In genomic region chr9:96495341-96495740, GRCh38 we compare ENCODE assay signal across 18 cellular contexts. TPM values are rescaled to one million over a fixed set of nuclear protein-coding genes. Genes with fewer than 3 reads are reported as not detected.
DNase-seq lines count a peak whose midpoint lies in the region; ATAC-seq lines count a peak whose summit lies in the region.
"Had no signal": no experiment of that assay in that cellular context is flagged by ENCODE, and none has a peak within 500 bp of the region (broad histone marks: within the 10 kb centered on the region; RNA-seq: fewer than 3 reads in every experiment).

No MANE protein-coding gene starts in this region.

- H3K4me1 Mint-ChIP-seq in activated CD8-positive, alpha-beta memory T cell treated with anti-CD3 and anti-CD28 coated beads, Interleukin-2, amount 10 ng/mL, durations not matched to agents 7 days and 5 days, result peaks cover 2% of the 10 kb centered on the region
- H3K4me1 Mint-ChIP-seq: activated B cell treated with CpG ODN at 0.5 μM for 24 hours had no signal

- DNase-seq in A172 (ENCODE audit: low spot score) (peak; percentile 14), GM03348 (ENCODE audit: low spot score) (peak; percentile 60), amniotic epithelial cell (ENCODE audit: low read depth) (peak; percentile 97), glomerular visceral epithelial cell (ENCODE audit: extremely low spot score) (peak; percentile 45), ureter (ENCODE audit: low spot score) (no peak)
- no peak for DNase-seq in activated CD8-positive, alpha-beta memory T cell treated with anti-CD3 and anti-CD28 coated beads, Interleukin-2, amount 10 ng/mL, durations not matched to agents 7 days and 5 days
- DNase-seq: activated B cell treated with CpG ODN at 0.5 μM for 24 hours; activated naive CD4-positive, alpha-beta T cell treated with Interleukin-2 at 50 U/mL for 16 hours; AML-193; Calu3; central memory CD4-positive, alpha-beta T cell; endodermal cell; MM.1S; NCI-H1930; Peyer's patch; testis had no signal

- H3K27ac Mint-ChIP-seq in activated CD8-positive, alpha-beta memory T cell treated with anti-CD3 and anti-CD28 coated beads, Interleukin-2, amount 10 ng/mL, durations not matched to agents 7 days and 5 days, result no peak overlapping the region
- H3K27ac Mint-ChIP-seq: activated B cell treated with CpG ODN at 0.5 μM for 24 hours, endodermal cell had no signal

- ATAC-seq in GM19395 (IDR thresholded peaks at IDR 0.05; ENCODE audit: unreplicated experiment) (no peak), HG03097 (IDR thresholded peaks at IDR 0.05; ENCODE audit: low FRiP score, unreplicated experiment) (no peak)
- no peak for ATAC-seq in activated CD8-positive, alpha-beta memory T cell treated with anti-CD3 and anti-CD28 coated beads, Interleukin-2, amount 10 ng/mL, durations not matched to agents 7 days and 5 days

- H3K36me3 Mint-ChIP-seq in activated CD8-positive, alpha-beta memory T cell treated with anti-CD3 and anti-CD28 coated beads, Interleukin-2, amount 10 ng/mL, durations not matched to agents 7 days and 5 days, result no peaks in the 10 kb centered on the region

- no peak overlapping the region for H3K4me3 Mint-ChIP-seq in activated CD8-positive, alpha-beta memory T cell treated with anti-CD3 and anti-CD28 coated beads, Interleukin-2, amount 10 ng/mL, durations not matched to agents 7 days and 5 days
- H3K4me3 Mint-ChIP-seq: activated B cell treated with CpG ODN at 0.5 μM for 24 hours, endodermal cell had no signal

- no peaks in the 10 kb centered on the region for H3K9me3 Mint-ChIP-seq in activated CD8-positive, alpha-beta memory T cell treated with anti-CD3 and anti-CD28 coated beads, Interleukin-2, amount 10 ng/mL, durations not matched to agents 7 days and 5 days (ENCODE audit: low read depth)
- H3K9me3 Mint-ChIP-seq: activated B cell treated with CpG ODN at 0.5 μM for 24 hours, endodermal cell had no signal

- CTCF ChIA-PET in activated CD8-positive, alpha-beta memory T cell treated with anti-CD3 and anti-CD28 coated beads, Interleukin-2, amount 10 ng/mL, durations not matched to agents 7 days and 5 days (lab: Charles Lee), result no interaction called here

- no peaks in the 10 kb centered on the region for H3K27me3 Mint-ChIP-seq in activated CD8-positive, alpha-beta memory T cell treated with anti-CD3 and anti-CD28 coated beads, Interleukin-2, amount 10 ng/mL, durations not matched to agents 7 days and 5 days
- H3K27me3 Mint-ChIP-seq: activated B cell treated with CpG ODN at 0.5 μM for 24 hours had no signal

RNA-seq across cellular contexts. Expression of gene HABP4, which starts 45.4 kb away (rescaled TPM):
- total RNA-seq in A172 (2014; rRNA removed; shearing (Covaris generic)), result 41.0 and 51.5 TPM in 2 replicates
- 10 to 100 TPM in 1 of 2 experiments, 1 to 10 TPM in 1; 7.7 to 11.6 TPM for total RNA-seq in activated CD8-positive, alpha-beta memory T cell treated with anti-CD3 and anti-CD28 coated beads, Interleukin-2, amount 10 ng/mL, durations not matched to agents 7 days and 5 days
- total RNA-seq in ureter, result 13.4 TPM

Comparison
In these comparisons a context has a peak if more than half of its experiments do, and no peak if none do; other contexts are left out.
1. DNase-seq: peak in A172 (single experiment), GM03348 (single experiment), amniotic epithelial cell (single experiment) and glomerular visceral epithelial cell (single experiment); none in activated CD8-positive, alpha-beta memory T cell treated with anti-CD3 and anti-CD28 coated beads, Interleukin-2, amount 10 ng/mL, durations not matched to agents 7 days and 5 days (single experiment) and ureter (single experiment).